36 cellular contexts compared by ENCODE assay signal in the genomic region with DNA sequence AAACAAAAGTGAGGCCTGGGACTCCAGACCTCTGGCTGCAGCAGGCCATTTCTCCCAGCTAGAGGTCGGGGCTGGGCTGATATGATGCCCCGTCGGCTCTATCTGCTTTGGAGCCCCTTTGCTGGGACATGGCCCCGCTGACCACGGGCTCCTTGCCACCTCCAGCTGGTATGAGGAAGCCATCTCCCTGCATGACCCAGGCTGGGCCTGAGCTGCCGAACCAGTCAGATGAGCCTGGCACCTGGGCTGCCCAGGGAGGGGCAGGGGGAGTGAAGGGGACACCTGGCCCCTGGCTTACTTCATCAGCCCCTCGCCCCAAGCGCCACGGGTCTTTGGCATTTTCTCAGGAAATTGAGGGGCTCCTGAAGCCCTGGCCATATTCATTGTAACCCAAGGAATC. TPM values are rescaled to one million over a fixed set of nuclear protein-coding genes. Genes with fewer than 3 reads are reported as not detected.
DNase-seq lines count a peak whose midpoint lies in the region; TF ChIP-seq lines count a peak whose summit lies in the region.
"Had no signal": no experiment of that assay in that cellular context is flagged by ENCODE, and none has a peak within 500 bp of the region (broad histone marks: within the 10 kb centered on the region; RNA-seq: fewer than 3 reads in every experiment).

No MANE protein-coding gene starts in this region.

- H4K91ac ChIP-seq in mesenchymal stem cell (ENCODE audit: low read length), result no peak overlapping the region

- no peak overlapping the region for H3K9ac ChIP-seq in mesenchymal stem cell (ENCODE audit: low read length)
- H3K9ac ChIP-seq: KMS-11 had no signal

- no peak overlapping the region for H3K23ac ChIP-seq in mesenchymal stem cell (ENCODE audit: low read length in 2 of 2)

- H3K27ac ChIP-seq in 22Rv1 (peak overlapping the region; percentile 29; the same call in 1 of the 2 replicates), mesenchymal stem cell (ENCODE audit: low read length, poor library complexity, severe bottlenecking) (no peak overlapping the region)
- H3K27ac ChIP-seq: A549, gastroesophageal sphincter, hepatocyte, KMS-11, pancreas, thyroid gland had no signal

- WGBS in mesenchymal stem cell, result 97% methylated on average over 7 of the region's 9 CpGs

- no peak overlapping the region for H3K14ac ChIP-seq in mesenchymal stem cell (ENCODE audit: low read length in 2 of 2)

- no peak overlapping the region for H3K27ac Mint-ChIP-seq in activated CD4-positive, alpha-beta memory T cell treated with anti-CD3 and anti-CD28 coated beads, Interleukin-2, amount 10 ng/mL, durations not matched to agents 7 days and 5 days
- H3K27ac Mint-ChIP-seq: activated B cell treated with CpG ODN at 0.5 μM for 24 hours; activated CD4-positive, alpha-beta memory T cell treated with anti-CD3 and anti-CD28 coated beads for 36 hours; activated naive CD4-positive, alpha-beta T cell treated with anti-CD3 and anti-CD28 coated beads, Interleukin-2, amount 50 U/mL, for 24 hours; activated T-helper 17 cell treated with anti-CD3 and anti-CD28 coated beads, Interleukin-2, amount 50 U/mL, for 72 hours; nephron progenitor cell; stimulated activated naive CD8-positive, alpha-beta T cell treated with anti-CD3 and anti-CD28 coated beads, Interleukin-15, amount 100 ng/mL, for 72 hours had no signal

- H3K9me3 Mint-ChIP-seq in activated CD4-positive, alpha-beta memory T cell treated with anti-CD3 and anti-CD28 coated beads, Interleukin-2, amount 10 ng/mL, durations not matched to agents 7 days and 5 days, result no peaks in the 10 kb centered on the region
- H3K9me3 Mint-ChIP-seq: activated B cell treated with CpG ODN at 0.5 μM for 24 hours; activated CD4-positive, alpha-beta memory T cell treated with anti-CD3 and anti-CD28 coated beads for 36 hours; activated naive CD4-positive, alpha-beta T cell treated with anti-CD3 and anti-CD28 coated beads, Interleukin-2, amount 50 U/mL, for 24 hours; activated T-helper 17 cell treated with anti-CD3 and anti-CD28 coated beads, Interleukin-2, amount 50 U/mL, for 72 hours; CD8-positive, alpha-beta memory T cell; nephron progenitor cell; stimulated activated naive CD8-positive, alpha-beta T cell treated with anti-CD3 and anti-CD28 coated beads, Interleukin-15, amount 100 ng/mL, for 72 hours had no signal

- no peak overlapping the region for H2BK5ac ChIP-seq in mesenchymal stem cell (ENCODE audit: low read depth, low read length, poor library complexity, severe bottlenecking)

- no peak overlapping the region for H3K4me2 ChIP-seq in mesenchymal stem cell (ENCODE audit: low read length, poor library complexity, severe bottlenecking)
- H3K4me2 ChIP-seq: A549, hepatocyte, KMS-11, smooth muscle cell had no signal

- H3K79me1 ChIP-seq in mesenchymal stem cell (replicated peaks; ENCODE audit: low read length, poor library complexity, severe bottlenecking), result peaks cover 31% of the 10 kb centered on the region

- H3K4me1 ChIP-seq in mesenchymal stem cell (ENCODE audit: control insufficient read depth, insufficient read depth, low read depth, low read length), result peaks cover 3% of the 10 kb centered on the region
- H3K4me1 ChIP-seq: pancreas, thyroid gland had no signal

- H3K36me3 Mint-ChIP-seq in activated CD4-positive, alpha-beta memory T cell treated with anti-CD3 and anti-CD28 coated beads, Interleukin-2, amount 10 ng/mL, durations not matched to agents 7 days and 5 days (ENCODE audit: low read depth), result peaks cover 12% of the 10 kb centered on the region
- H3K36me3 Mint-ChIP-seq: activated naive CD4-positive, alpha-beta T cell treated with anti-CD3 and anti-CD28 coated beads, Interleukin-2, amount 50 U/mL, for 24 hours had no signal

- H3K9me3 ChIP-seq in mesenchymal stem cell (ENCODE audit: control insufficient read depth, low read length), result no peaks in the 10 kb centered on the region
- H3K9me3 ChIP-seq: A549, gastroesophageal sphincter, pancreas, thyroid gland had no signal

- TF ChIP-seq CTCF in 22Rv1 (IDR thresholded peaks at IDR 0.05) (no peak), LNCaP clone FGC (IDR thresholded peaks at IDR 0.05; ENCODE audit: control insufficient read depth, extremely low read depth, insufficient read depth) (no peak), epithelial cell of esophagus (IDR thresholded peaks at IDR 0.05; ENCODE audit: insufficient read depth, low read depth, low read length, missing control alignments) (no peak)

- peaks cover 48 to 59% of the 10 kb centered on the region in 2 experiments for H3K36me3 ChIP-seq in mesenchymal stem cell (ENCODE audit: control insufficient read depth in 1 of 2, insufficient read depth in 2 of 2, low read depth in 1 of 2, low read length in 2 of 2)
- H3K36me3 ChIP-seq: pancreas had no signal

- H2AK5ac ChIP-seq in mesenchymal stem cell (ENCODE audit: low read length, severe bottlenecking), result peak overlapping the region; percentile 38

- no peak overlapping the region for H3K4ac ChIP-seq in mesenchymal stem cell (ENCODE audit: low read depth in 1 of 2, low read length in 2 of 2)

- H3K4me3 Mint-ChIP-seq in activated CD4-positive, alpha-beta memory T cell treated with anti-CD3 and anti-CD28 coated beads, Interleukin-2, amount 10 ng/mL, durations not matched to agents 7 days and 5 days, result no peak overlapping the region
- H3K4me3 Mint-ChIP-seq: activated B cell treated with CpG ODN at 0.5 μM for 24 hours; activated CD4-positive, alpha-beta memory T cell treated with anti-CD3 and anti-CD28 coated beads for 36 hours; activated naive CD4-positive, alpha-beta T cell treated with anti-CD3 and anti-CD28 coated beads, Interleukin-2, amount 50 U/mL, for 24 hours; activated T-helper 17 cell treated with anti-CD3 and anti-CD28 coated beads, Interleukin-2, amount 50 U/mL, for 72 hours; CD8-positive, alpha-beta memory T cell; nephron progenitor cell; stimulated activated naive CD8-positive, alpha-beta T cell treated with anti-CD3 and anti-CD28 coated beads, Interleukin-15, amount 100 ng/mL, for 72 hours had no signal

- no peak overlapping the region for H3K4me3 ChIP-seq in LNCaP clone FGC (ENCODE audit: low read depth, low read length)
- H3K4me3 ChIP-seq in epithelial cell of esophagus (ENCODE audit: low read length), result no peak overlapping the region
- no peak overlapping the region for H3K4me3 ChIP-seq in mesenchymal stem cell (ENCODE audit: insufficient read depth in 1 of 2, low read depth in 1 of 2, low read length in 2 of 2)
- H3K4me3 ChIP-seq: A549, gastroesophageal sphincter, hepatocyte, pancreas, smooth muscle cell, thyroid gland had no signal

- H2BK12ac ChIP-seq in mesenchymal stem cell (ENCODE audit: low read length in 2 of 2), result no peak overlapping the region

- no peak overlapping the region for H2AFZ ChIP-seq in mesenchymal stem cell (ENCODE audit: low read depth, low read length)
- H2AFZ ChIP-seq: hepatocyte had no signal

- peak overlapping the region; percentile 46 for H4K8ac ChIP-seq in mesenchymal stem cell (ENCODE audit: low read length)

- peaks cover under 1% of the 10 kb centered on the region for H3K4me1 Mint-ChIP-seq in activated CD4-positive, alpha-beta memory T cell treated with anti-CD3 and anti-CD28 coated beads, Interleukin-2, amount 10 ng/mL, durations not matched to agents 7 days and 5 days
- H3K4me1 Mint-ChIP-seq: activated B cell treated with CpG ODN at 0.5 μM for 24 hours; activated naive CD4-positive, alpha-beta T cell treated with anti-CD3 and anti-CD28 coated beads, Interleukin-2, amount 50 U/mL, for 24 hours; activated T-helper 17 cell treated with anti-CD3 and anti-CD28 coated beads, Interleukin-2, amount 50 U/mL, for 72 hours; nephron progenitor cell; stimulated activated naive CD8-positive, alpha-beta T cell treated with anti-CD3 and anti-CD28 coated beads, Interleukin-15, amount 100 ng/mL, for 72 hours had no signal

- H2BK120ac ChIP-seq in mesenchymal stem cell (ENCODE audit: low read depth, low read length), result no peak overlapping the region

- H3K18ac ChIP-seq in mesenchymal stem cell (ENCODE audit: low read depth in 1 of 2, low read length in 2 of 2), result no peak overlapping the region

- POLR2A ChIA-PET in activated CD4-positive, alpha-beta memory T cell treated with anti-CD3 and anti-CD28 coated beads, Interleukin-2, amount 10 ng/mL, durations not matched to agents 7 days and 5 days (lab: Charles Lee), result no interaction called here

- CTCF ChIA-PET in activated CD4-positive, alpha-beta memory T cell treated with anti-CD3 and anti-CD28 coated beads, Interleukin-2, amount 10 ng/mL, durations not matched to agents 7 days and 5 days (lab: Charles Lee), result no interaction called here

- DNase-seq in LNCaP clone FGC (ENCODE audit: low read depth), result peak; percentile 27
- peak; percentile 57 for DNase-seq in epithelial cell of esophagus (ENCODE audit: low read depth)
- no peak for DNase-seq in mesenchymal stem cell
- no peak for DNase-seq in EL
- no peak for DNase-seq in activated CD4-positive, alpha-beta memory T cell treated with anti-CD3 and anti-CD28 coated beads, Interleukin-2, amount 10 ng/mL, durations not matched to agents 7 days and 5 days
- no peak for DNase-seq in activated CD4-positive, alpha-beta T cell treated with anti-CD3 and anti-CD28 coated beads, Interleukin-2, amount 50 U/mL, for 1 hour
- DNase-seq in NK-92 (lab: John Stamatoyannopoulos, UW; ENCODE audit: unreplicated experiment), result no peak
- DNase-seq: activated B cell treated with CpG ODN at 0.5 μM for 24 hours; activated CD4-positive, alpha-beta memory T cell treated with anti-CD3 and anti-CD28 coated beads for 36 hours; aorta; caudate nucleus; CD8-positive, alpha-beta memory T cell; cortex of kidney; left cardiac atrium; midbrain; NCI-H1694; NCI-H2171; NCI-H510A treated with DMSO at 0.1 percent for 48 hours; nephron progenitor cell; NK-92 treated with Interleukin-12 subunit alpha and Interleukin-12 subunit beta, amount 100 ng/mL, for 24 hours; SIG-M5; stimulated activated CD4-positive, alpha-beta T cell treated with anti-CD3 and anti-CD28 coated beads, Interleukin-1b, Interleukin-23, amount 100 ng/mL, for 48 hours; stimulated activated CD8-positive, alpha-beta memory T cell treated with anti-CD3 and anti-CD28 coated beads, Interleukin-4, amount 100 ng/mL, for 48 hours; stimulated activated naive CD8-positive, alpha-beta T cell treated with anti-CD3 and anti-CD28 coated beads, Interleukin-15, amount 100 ng/mL, for 72 hours; SW 1271; T1000; thyroid gland had no signal

- no peaks in the 10 kb centered on the region for H3K27me3 ChIP-seq in mesenchymal stem cell (ENCODE audit: control insufficient read depth in 1 of 2, insufficient read depth in 1 of 2, low read length in 2 of 2)
- H3K27me3 ChIP-seq: gastroesophageal sphincter, hepatocyte, pancreas, thyroid gland had no signal

- no peak overlapping the region for H2BK15ac ChIP-seq in mesenchymal stem cell (ENCODE audit: low read depth, poor library complexity, severe bottlenecking)

- H3K27me3 Mint-ChIP-seq in activated CD4-positive, alpha-beta memory T cell treated with anti-CD3 and anti-CD28 coated beads, Interleukin-2, amount 10 ng/mL, durations not matched to agents 7 days and 5 days, result no peaks in the 10 kb centered on the region
- H3K27me3 Mint-ChIP-seq: activated B cell treated with CpG ODN at 0.5 μM for 24 hours; activated CD4-positive, alpha-beta memory T cell treated with anti-CD3 and anti-CD28 coated beads for 36 hours; activated naive CD4-positive, alpha-beta T cell treated with anti-CD3 and anti-CD28 coated beads, Interleukin-2, amount 50 U/mL, for 24 hours; activated T-helper 17 cell treated with anti-CD3 and anti-CD28 coated beads, Interleukin-2, amount 50 U/mL, for 72 hours; CD8-positive, alpha-beta memory T cell; stimulated activated naive CD8-positive, alpha-beta T cell treated with anti-CD3 and anti-CD28 coated beads, Interleukin-15, amount 100 ng/mL, for 72 hours had no signal

RNA-seq across cellular contexts. Expression of a gene that starts 7.8 kb away (rescaled TPM):
- 6.3 TPM for polyA plus RNA-seq in mesenchymal stem cell (2013, experiment 1 of 2)
- 6.2 TPM for polyA plus RNA-seq in mesenchymal stem cell (2013, experiment 2 of 2)
- 10 to 100 TPM; 10.1 to 10.4 TPM for total RNA-seq in activated CD4-positive, alpha-beta memory T cell treated with anti-CD3 and anti-CD28 coated beads, Interleukin-2, amount 10 ng/mL, durations not matched to agents 7 days and 5 days

RNA-seq across cellular contexts. Expression of a gene that starts 28.8 kb away (rescaled TPM):
- polyA plus RNA-seq in mesenchymal stem cell (2013, experiment 1 of 2), result 327 TPM
- polyA plus RNA-seq in mesenchymal stem cell (2013, experiment 2 of 2), result 323 TPM
- 10 to 100 TPM; 79.4 to 83.7 TPM for total RNA-seq in activated CD4-positive, alpha-beta memory T cell treated with anti-CD3 and anti-CD28 coated beads, Interleukin-2, amount 10 ng/mL, durations not matched to agents 7 days and 5 days

RNA-seq across cellular contexts. Expression of a gene that starts 38.7 kb away (rescaled TPM):
- 26.1 TPM for polyA plus RNA-seq in mesenchymal stem cell (2013, experiment 1 of 2)
- polyA plus RNA-seq in mesenchymal stem cell (2013, experiment 2 of 2), result 24.1 TPM
- total RNA-seq in activated CD4-positive, alpha-beta memory T cell treated with anti-CD3 and anti-CD28 coated beads, Interleukin-2, amount 10 ng/mL, durations not matched to agents 7 days and 5 days, result 10 to 100 TPM; 22.4 to 22.7 TPM

Comparison
In these comparisons a context has a peak if more than half of its experiments do, and no peak if none do; other contexts are left out.
1. DNase-seq: peak in LNCaP clone FGC (single experiment) and epithelial cell of esophagus (single experiment); none in mesenchymal stem cell (single experiment), EL (single experiment), activated CD4-positive, alpha-beta memory T cell treated with anti-CD3 and anti-CD28 coated beads, Interleukin-2, amount 10 ng/mL, durations not matched to agents 7 days and 5 days (single experiment), activated CD4-positive, alpha-beta T cell treated with anti-CD3 and anti-CD28 coated beads, Interleukin-2, amount 50 U/mL, for 1 hour (single experiment) and NK-92 (single experiment).